38 cellular contexts compared by ENCODE assay signal in genomic region chr19:22140356-22140755, GRCh38. TPM values are rescaled to one million over a fixed set of nuclear protein-coding genes. Genes with fewer than 3 reads are reported as not detected.
DNase-seq lines count a peak whose midpoint lies in the region; ATAC-seq, FAIRE-seq and TF ChIP-seq lines count a peak whose summit lies in the region.
"Had no signal": no experiment of that assay in that cellular context is flagged by ENCODE, and none has a peak within 500 bp of the region (broad histone marks: within the 10 kb centered on the region; RNA-seq: fewer than 3 reads in every experiment).

No MANE protein-coding gene starts in this region.

- no peak overlapping the region for H3K23ac ChIP-seq in trophoblast cell (ENCODE audit: low read length)

- no peak overlapping the region for H3K18ac ChIP-seq in trophoblast cell (ENCODE audit: low read length)

- H4K12ac ChIP-seq in trophoblast cell (ENCODE audit: low read depth, low read length), result no peak overlapping the region

- no peak overlapping the region for H2AK5ac ChIP-seq in trophoblast cell (ENCODE audit: low read length)

- H3K79me2 ChIP-seq in HepG2 (ENCODE audit: insufficient read depth, low read length) (no peaks in the 10 kb centered on the region), PC-9 (ENCODE audit: low read depth) (no peaks in the 10 kb centered on the region), trophoblast cell (ENCODE audit: control insufficient read depth, insufficient read depth, low read length, poor library complexity) (no peaks in the 10 kb centered on the region)

- H2BK5ac ChIP-seq in trophoblast cell (ENCODE audit: low read depth, low read length, poor library complexity), result no peak overlapping the region

- POLR2A ChIA-PET in HepG2 (lab: Yijun Ruan, JAX), result no interaction called here
- POLR2A ChIA-PET in PC-9 (lab: Charles Lee; ENCODE audit: unreplicated experiment), result no interaction called here

- no peaks in the 10 kb centered on the region for H3K9me2 ChIP-seq in PC-9 (ENCODE audit: insufficient read depth)

- TF ChIP-seq RAD21 in liver (IDR thresholded peaks at IDR 0.05) (no peak), HepG2 (CRISPR knock-in tag; IDR thresholded peaks at IDR 0.05) (no peak)

- no peaks in the 10 kb centered on the region for H3K27me3 Mint-ChIP-seq in activated T-helper 1 cell treated with anti-CD3 and anti-CD28 coated beads, Interleukin-12 subunit alpha, Interleukin-12 subunit beta, Interleukin-2, Interleukin-4 antibody, amounts not matched to agents 30 ng/mL and 10 ng/mL and 1 ng/mL, durations not matched to agents 14 hours and 24 hours and 36 hours (ENCODE audit: insufficient read depth)
- no peaks in the 10 kb centered on the region for H3K27me3 Mint-ChIP-seq in activated CD4-positive, alpha-beta T cell treated with anti-CD3 and anti-CD28 coated beads, Interleukin-2, amount 10 ng/mL, durations not matched to agents 24 days and 14 days
- H3K27me3 Mint-ChIP-seq: B cell; CD4-positive, alpha-beta memory T cell; CD4-positive, alpha-beta T cell; CD4-positive, CD25-positive, alpha-beta regulatory T cell had no signal

- H3K14ac ChIP-seq in trophoblast cell (ENCODE audit: low read length), result no peak overlapping the region

- intact Hi-C loops in HepG2 (cut with micrococcal nuclease; ENCODE audit: unreplicated experiment) (no loop called here), PC-9 (cut with micrococcal nuclease; ENCODE audit: unreplicated experiment) (no loop called here)
- intact Hi-C loops in activated T-helper 1 cell treated with anti-CD3 and anti-CD28 coated beads, Interleukin-12 subunit alpha, Interleukin-12 subunit beta, Interleukin-2, Interleukin-4 antibody, amounts not matched to agents 30 ng/mL and 10 ng/mL and 1 ng/mL, durations not matched to agents 14 hours and 24 hours and 36 hours (cut with micrococcal nuclease), result no loop called here
- intact Hi-C loops in activated CD4-positive, alpha-beta T cell treated with anti-CD3 and anti-CD28 coated beads, Interleukin-2, amount 10 ng/mL, durations not matched to agents 24 days and 14 days (cut with micrococcal nuclease), result no loop called here

- H3K9me3 ChIP-seq in liver (ENCODE audit: control insufficient read depth in 4 of 4, low read length in 3 of 4) (peaks cover 14 to 35% (median 21%) of the 10 kb centered on the region in 4 donors), HepG2 (ENCODE audit: low read length) (peaks cover 81% of the 10 kb centered on the region), PC-9 (ENCODE audit: insufficient read depth, low read depth) (peaks cover 10% of the 10 kb centered on the region), trophoblast cell (ENCODE audit: insufficient read depth, low read depth, low read length) (peaks cover 16% of the 10 kb centered on the region)
- H3K9me3 ChIP-seq: BE2C, Caco-2 had no signal

- H3K9ac ChIP-seq in liver (ENCODE audit: low read depth in 1 of 2, low read length in 2 of 2) (no peak overlapping the region), HepG2 (ENCODE audit: insufficient read depth, low read depth, low read length) (no peak overlapping the region), trophoblast cell (ENCODE audit: low read length) (no peak overlapping the region)
- H3K9ac ChIP-seq: BLaER1; BLaER1 treated with 17β-estradiol and CSF1 and Interleukin-3, amounts not matched to agents 10 nM and 100 nM had no signal

- TF ChIP-seq EP300 in HepG2 (IDR thresholded peaks at IDR 0.05; ENCODE audit: low read depth in 2 of 2, low read length in 2 of 2) (no peak), HepG2 (CRISPR knock-in tag; IDR thresholded peaks at IDR 0.05; ENCODE audit: borderline replicate concordance) (no peak)

- no peaks in the 10 kb centered on the region for H3K27me3 ChIP-seq in liver (ENCODE audit: control insufficient read depth in 4 of 4, insufficient read depth in 4 of 4, low read length in 3 of 4)
- no peaks in the 10 kb centered on the region for H3K27me3 ChIP-seq in HepG2 (ENCODE audit: control insufficient read depth in 1 of 2, insufficient read depth in 2 of 2, low read length in 2 of 2)
- no peaks in the 10 kb centered on the region for H3K27me3 ChIP-seq in PC-9 (ENCODE audit: insufficient read depth, low read depth)
- H3K27me3 ChIP-seq in trophoblast cell (ENCODE audit: insufficient read depth, low read length), result no peaks in the 10 kb centered on the region
- H3K27me3 ChIP-seq: BE2C; BLaER1; BLaER1 treated with 17β-estradiol and CSF1 and Interleukin-3, amounts not matched to agents 10 nM and 100 nM had no signal

- H3K4me1 ChIP-seq in liver (ENCODE audit: control insufficient read depth in 4 of 4, insufficient read depth in 4 of 4, low read length in 3 of 4) (no peaks in the 10 kb centered on the region), HepG2 (ENCODE audit: insufficient read depth, low read length) (no peaks in the 10 kb centered on the region), PC-9 (replicated peaks; ENCODE audit: insufficient read depth) (no peaks in the 10 kb centered on the region), trophoblast cell (ENCODE audit: control insufficient read depth in 1 of 2, insufficient read depth in 2 of 2, low read length in 2 of 2) (no peaks in the 10 kb centered on the region)
- H3K4me1 ChIP-seq: A549; BE2C; BLaER1; BLaER1 treated with 17β-estradiol and CSF1 and Interleukin-3, amounts not matched to agents 10 nM and 100 nM; Caco-2 had no signal

- no peak overlapping the region for H4K8ac ChIP-seq in trophoblast cell (ENCODE audit: low read depth, low read length)

- TF ChIP-seq CTCF in liver (IDR thresholded peaks at IDR 0.05; ENCODE audit: low read depth, low read length, missing input control), result no peak
- TF ChIP-seq CTCF in HepG2 (CRISPR knock-in tag; IDR thresholded peaks at IDR 0.05), result no peak
- TF ChIP-seq CTCF in PC-9 (conservative IDR thresholded peaks at IDR 0.05), result no peak

- no peaks in the 10 kb centered on the region for H3K4me1 Mint-ChIP-seq in activated T-helper 1 cell treated with anti-CD3 and anti-CD28 coated beads, Interleukin-12 subunit alpha, Interleukin-12 subunit beta, Interleukin-2, Interleukin-4 antibody, amounts not matched to agents 30 ng/mL and 10 ng/mL and 1 ng/mL, durations not matched to agents 14 hours and 24 hours and 36 hours (ENCODE audit: low read depth)
- H3K4me1 Mint-ChIP-seq in activated CD4-positive, alpha-beta T cell treated with anti-CD3 and anti-CD28 coated beads, Interleukin-2, amount 10 ng/mL, durations not matched to agents 24 days and 14 days, result no peaks in the 10 kb centered on the region
- H3K4me1 Mint-ChIP-seq: B cell; CD14-positive monocyte; CD4-positive, alpha-beta memory T cell; CD4-positive, CD25-positive, alpha-beta regulatory T cell; CD8-positive, alpha-beta memory T cell had no signal

- H3K4me2 ChIP-seq in HepG2 (ENCODE audit: low read depth, low read length) (no peak overlapping the region), PC-9 (no peak overlapping the region), trophoblast cell (ENCODE audit: low read length) (no peak overlapping the region)
- H3K4me2 ChIP-seq: A549; BLaER1; BLaER1 treated with 17β-estradiol and CSF1 and Interleukin-3, amounts not matched to agents 10 nM and 100 nM had no signal

- 85% methylated on average over 10 of the region's 10 CpGs for WGBS in liver
- 8% methylated on average over 2 of the region's 10 CpGs for WGBS in HepG2 (ENCODE audit: low lambda C conversion rate)
- no CpG with 5 or more reads among the region's 10 CpGs for WGBS in trophoblast cell (ENCODE audit: extremely low coverage, insufficient coverage, insufficient read length)

- TF ChIP-seq POLR2A in HepG2 (IDR thresholded peaks at IDR 0.05; ENCODE audit: insufficient read depth in 1 of 2, low read depth in 2 of 2, low read length in 2 of 2), result no peak

- H4K91ac ChIP-seq in trophoblast cell (ENCODE audit: low read depth, low read length), result no peak overlapping the region

- no peak for ATAC-seq in HepG2
- ATAC-seq: A549; CD8-positive, alpha-beta T cell had no signal

- no peak overlapping the region for H2BK12ac ChIP-seq in trophoblast cell (ENCODE audit: low read length)

- H3K36me3 ChIP-seq in liver (ENCODE audit: control insufficient read depth in 4 of 4, insufficient read depth in 3 of 4, low read depth in 1 of 4, low read length in 3 of 4) (no peaks in the 10 kb centered on the region), HepG2 (replicated peaks in 1 of 2; ENCODE audit: control insufficient read depth in 1 of 2, insufficient read depth in 2 of 2, low read length in 2 of 2) (no peaks in the 10 kb centered on the region), PC-9 (ENCODE audit: low read depth) (no peaks in the 10 kb centered on the region), trophoblast cell (ENCODE audit: control insufficient read depth in 1 of 2, insufficient read depth in 2 of 2, low read length in 2 of 2) (no peaks in the 10 kb centered on the region)
- H3K36me3 ChIP-seq: BE2C; BLaER1; BLaER1 treated with 17β-estradiol and CSF1 and Interleukin-3, amounts not matched to agents 10 nM and 100 nM had no signal

- H3K9me3 Mint-ChIP-seq in activated T-helper 1 cell treated with anti-CD3 and anti-CD28 coated beads, Interleukin-12 subunit alpha, Interleukin-12 subunit beta, Interleukin-2, Interleukin-4 antibody, amounts not matched to agents 30 ng/mL and 10 ng/mL and 1 ng/mL, durations not matched to agents 14 hours and 24 hours and 36 hours, result peaks cover 55% of the 10 kb centered on the region
- H3K9me3 Mint-ChIP-seq in activated CD4-positive, alpha-beta T cell treated with anti-CD3 and anti-CD28 coated beads, Interleukin-2, amount 10 ng/mL, durations not matched to agents 24 days and 14 days, result peaks cover 25% of the 10 kb centered on the region

- no peaks in the 10 kb centered on the region for H3K36me3 Mint-ChIP-seq in activated T-helper 1 cell treated with anti-CD3 and anti-CD28 coated beads, Interleukin-12 subunit alpha, Interleukin-12 subunit beta, Interleukin-2, Interleukin-4 antibody, amounts not matched to agents 30 ng/mL and 10 ng/mL and 1 ng/mL, durations not matched to agents 14 hours and 24 hours and 36 hours (ENCODE audit: low read depth)
- peaks cover 1% of the 10 kb centered on the region for H3K36me3 Mint-ChIP-seq in activated CD4-positive, alpha-beta T cell treated with anti-CD3 and anti-CD28 coated beads, Interleukin-2, amount 10 ng/mL, durations not matched to agents 24 days and 14 days (ENCODE audit: low read depth)
- H3K36me3 Mint-ChIP-seq: CD14-positive monocyte; CD4-positive, alpha-beta memory T cell; CD4-positive, CD25-positive, alpha-beta regulatory T cell had no signal

- no peak overlapping the region for H2BK120ac ChIP-seq in trophoblast cell (ENCODE audit: insufficient read depth, low read length, poor library complexity)

- no peaks in the 10 kb centered on the region for H3K79me1 ChIP-seq in trophoblast cell (ENCODE audit: low read length)

- H3K27ac ChIP-seq in liver (ENCODE audit: low read depth in 1 of 2, low read length in 2 of 2), result no peak overlapping the region
- H3K27ac ChIP-seq in HepG2 (ENCODE audit: extremely low read length, insufficient read depth, low read length), result no peak overlapping the region
- H3K27ac ChIP-seq in PC-9, result no peak overlapping the region
- no peak overlapping the region for H3K27ac ChIP-seq in trophoblast cell (ENCODE audit: low read depth, low read length)
- H3K27ac ChIP-seq: 22Rv1; A549; BLaER1; BLaER1 treated with 17β-estradiol and CSF1 and Interleukin-3, amounts not matched to agents 10 nM and 100 nM; C4-2B had no signal

- no peak overlapping the region for H3K27ac Mint-ChIP-seq in activated T-helper 1 cell treated with anti-CD3 and anti-CD28 coated beads, Interleukin-12 subunit alpha, Interleukin-12 subunit beta, Interleukin-2, Interleukin-4 antibody, amounts not matched to agents 30 ng/mL and 10 ng/mL and 1 ng/mL, durations not matched to agents 14 hours and 24 hours and 36 hours
- no peak overlapping the region for H3K27ac Mint-ChIP-seq in activated CD4-positive, alpha-beta T cell treated with anti-CD3 and anti-CD28 coated beads, Interleukin-2, amount 10 ng/mL, durations not matched to agents 24 days and 14 days
- H3K27ac Mint-ChIP-seq: B cell; CD14-positive monocyte; CD4-positive, alpha-beta memory T cell; CD4-positive, alpha-beta T cell; CD4-positive, CD25-positive, alpha-beta regulatory T cell; CD8-positive, alpha-beta memory T cell; CD8-positive, alpha-beta T cell had no signal

- BruUV-seq in HepG2 (replicated peaks; lab: Mats Ljungman, UMichigan) (no TSS peak), PC-9 (replicated peaks; lab: Mats Ljungman, UMichigan) (no TSS peak)

- no peaks in the 10 kb centered on the region for H3F3A ChIP-seq in PC-9 (ENCODE audit: insufficient read depth, low read depth)

- peak overlapping the region in 2 of 3 donors; percentile 10 to 18 for H3K4me3 ChIP-seq in liver (ENCODE audit: low read depth in 1 of 3, low read length in 3 of 3)
- no peak overlapping the region for H3K4me3 ChIP-seq in HepG2 (replicated peaks in 1 of 3; ENCODE audit: insufficient read depth in 1 of 3, low read depth in 2 of 3, low read length in 3 of 3)
- no peak overlapping the region for H3K4me3 ChIP-seq in PC-9
- H3K4me3 ChIP-seq in trophoblast cell (ENCODE audit: low read depth, low read length), result peak overlapping the region; percentile 4
- H3K4me3 ChIP-seq: A549; BLaER1; BLaER1 treated with 17β-estradiol and CSF1 and Interleukin-3, amounts not matched to agents 10 nM and 100 nM had no signal

- no peak overlapping the region for H3K4me3 Mint-ChIP-seq in activated T-helper 1 cell treated with anti-CD3 and anti-CD28 coated beads, Interleukin-12 subunit alpha, Interleukin-12 subunit beta, Interleukin-2, Interleukin-4 antibody, amounts not matched to agents 30 ng/mL and 10 ng/mL and 1 ng/mL, durations not matched to agents 14 hours and 24 hours and 36 hours
- H3K4me3 Mint-ChIP-seq in activated CD4-positive, alpha-beta T cell treated with anti-CD3 and anti-CD28 coated beads, Interleukin-2, amount 10 ng/mL, durations not matched to agents 24 days and 14 days, result no peak overlapping the region
- H3K4me3 Mint-ChIP-seq: B cell; CD14-positive monocyte; CD4-positive, alpha-beta memory T cell; CD4-positive, alpha-beta T cell; CD4-positive, CD25-positive, alpha-beta regulatory T cell; CD8-positive, alpha-beta memory T cell; CD8-positive, alpha-beta T cell had no signal

- in situ Hi-C loops in HepG2 (cut with HindIII; ENCODE audit: extremely low pct_ligation_motif_present, low pct_unique_long_range_greater_than_20kb), result no loop called here

- CTCF ChIA-PET in HepG2 (lab: Yijun Ruan, JAX; ENCODE audit: low intra/inter-chr PET ratio, low total read pairs) (no interaction called here), PC-9 (lab: Charles Lee) (no interaction called here)

- no peak for FAIRE-seq in HepG2 (lab: Jason Lieb, UNC)
- FAIRE-seq: A549, D721Med had no signal

- no peaks in the 10 kb centered on the region for H4K20me1 ChIP-seq in HepG2 (ENCODE audit: insufficient read depth, low read length)
- H4K20me1 ChIP-seq in PC-9 (ENCODE audit: insufficient read depth), result no peaks in the 10 kb centered on the region
- H4K20me1 ChIP-seq: BLaER1; BLaER1 treated with 17β-estradiol and CSF1 and Interleukin-3, amounts not matched to agents 10 nM and 100 nM had no signal

- no peak overlapping the region for H3K4ac ChIP-seq in trophoblast cell (ENCODE audit: low read depth, low read length)

- H2AFZ ChIP-seq in HepG2 (ENCODE audit: low read length) (no peak overlapping the region), PC-9 (peak overlapping the region; percentile 17; the same call in 1 of the 2 replicates), trophoblast cell (ENCODE audit: insufficient read depth, low read length, poor library complexity) (no peak overlapping the region)

- DNase-seq in HepG2 (ENCODE audit: low spot score) (no peak), PC-9 (no peak), trophoblast cell (no peak)
- DNase-seq in activated T-helper 1 cell treated with anti-CD3 and anti-CD28 coated beads, Interleukin-12 subunit alpha, Interleukin-12 subunit beta, Interleukin-2, Interleukin-4 antibody, amounts not matched to agents 30 ng/mL and 10 ng/mL and 1 ng/mL, durations not matched to agents 14 hours and 24 hours and 36 hours (ENCODE audit: low spot score), result no peak
- DNase-seq in activated CD4-positive, alpha-beta T cell treated with anti-CD3 and anti-CD28 coated beads, Interleukin-2, amount 10 ng/mL, durations not matched to agents 24 days and 14 days, result no peak
- DNase-seq: 8988T; ACHN; AML-193; BE2C; C1 segment of cervical spinal cord; Caco-2; Calu3; CD4-positive, alpha-beta T cell; CD4-positive, CD25-positive, alpha-beta regulatory T cell; CD8-positive, alpha-beta memory T cell; CD8-positive, alpha-beta T cell; COR-L47; DMS 273 treated with DMSO at 0.1 percent for 48 hours; DMS153; DMS53; DMS79; DMS79 treated with DMSO at 0.1 percent for 48 hours; DND-41; EL had no signal

RNA-seq across cellular contexts. Expression of gene ZNF676, which starts 56.4 kb away (rescaled TPM):
- total RNA-seq in liver (not detected), HepG2 (2016; rRNA removed; fragmentation: Illumina TruSeq; extraction: Trizol) (not detected in 2 replicates), PC-9 (2021) (0.24 TPM in 1 of 2 replicates, not detected in the other)
- polyA plus RNA-seq in liver (under 1 TPM; 0.05 to 0.06 TPM), HepG2 (2011; rRNA removed) (not detected in 2 replicates)
- total RNA-seq in HepG2 (2016; cell fraction: cytosol; rRNA removed; fragmentation: Illumina TruSeq; extraction: Trizol; ENCODE audit: low read depth), result not detected in 2 replicates
- not detected in 2 replicates for total RNA-seq in HepG2 (2016; cell fraction: insoluble cytoplasmic fraction; rRNA removed; fragmentation: Illumina TruSeq; extraction: Trizol)
- not detected in 2 replicates for total RNA-seq in HepG2 (2016; cell fraction: membrane; rRNA removed; fragmentation: Illumina TruSeq; extraction: Trizol)
- total RNA-seq in HepG2 (2016; cell fraction: nucleus; rRNA removed; fragmentation: Illumina TruSeq; extraction: Trizol), result not detected in 2 replicates
- polyA plus RNA-seq in HepG2 (2011; cell fraction: cytosol; rRNA removed), result not detected in 2 replicates
- not detected in 2 replicates for polyA plus RNA-seq in HepG2 (2011; cell fraction: nucleus; rRNA removed)
- not detected in 2 replicates for polyA plus RNA-seq in HepG2 (2012)
- polyA plus RNA-seq in HepG2 (2016; cell fraction: cytosol; fragmentation: Illumina TruSeq; extraction: Trizol; ENCODE audit: low read depth), result not detected in 2 replicates
- polyA plus RNA-seq in HepG2 (2016; cell fraction: insoluble cytoplasmic fraction; fragmentation: Illumina TruSeq; extraction: Trizol; ENCODE audit: low read depth), result not detected in 2 replicates
- polyA plus RNA-seq in HepG2 (2016; cell fraction: membrane; fragmentation: Illumina TruSeq; extraction: Trizol; ENCODE audit: low read depth), result not detected in 2 replicates
- not detected in 2 replicates for polyA plus RNA-seq in HepG2 (2016; cell fraction: nucleus; fragmentation: Illumina TruSeq; extraction: Trizol; ENCODE audit: insufficient read depth, low read depth)
- polyA minus RNA-seq in HepG2 (2011; rRNA and poly(A)+ RNA removed; ENCODE audit: low replicate concordance), result not detected in 2 replicates
- not detected in 2 replicates for polyA minus RNA-seq in HepG2 (2011; cell fraction: cytosol; rRNA and poly(A)+ RNA removed)
- 0.12 TPM in 1 of 2 replicates, not detected in the other for polyA minus RNA-seq in HepG2 (2011; cell fraction: nucleus; rRNA and poly(A)+ RNA removed)
- 0.01 TPM in 1 of 2 replicates, not detected in the other for polyA plus RNA-seq in trophoblast cell (2013)
- total RNA-seq in activated T-helper 1 cell treated with anti-CD3 and anti-CD28 coated beads, Interleukin-12 subunit alpha, Interleukin-12 subunit beta, Interleukin-2, Interleukin-4 antibody, amounts not matched to agents 30 ng/mL and 10 ng/mL and 1 ng/mL, durations not matched to agents 14 hours and 24 hours and 36 hours, result not detected in 2 replicates
- total RNA-seq in activated CD4-positive, alpha-beta T cell treated with anti-CD3 and anti-CD28 coated beads, Interleukin-2, amount 10 ng/mL, durations not matched to agents 24 days and 14 days, result not detected in 2 replicates
- total RNA-seq: A172; A673; Caco-2; Calu3; CD4-positive, alpha-beta memory T cell; CD4-positive, alpha-beta T cell; CD4-positive, CD25-positive, alpha-beta regulatory T cell; CD8-positive, alpha-beta memory T cell; CD8-positive, alpha-beta T cell had no signal
- polyA plus RNA-seq: A549; AG04450; BJ; CD14-positive monocyte; CD4-positive, alpha-beta memory T cell; CD4-positive, CD25-positive, alpha-beta regulatory T cell; CD8-positive, alpha-beta memory T cell had no signal

Comparison
In these comparisons a context has a peak if more than half of its experiments do, and no peak if none do; other contexts are left out.
1. H3K4me3 ChIP-seq: peak in liver (2 of 3) and trophoblast cell (single experiment); none in HepG2 (0 of 3) and PC-9 (single experiment).